ENCODE assay signal across 1 cellular context in the genomic region with DNA sequence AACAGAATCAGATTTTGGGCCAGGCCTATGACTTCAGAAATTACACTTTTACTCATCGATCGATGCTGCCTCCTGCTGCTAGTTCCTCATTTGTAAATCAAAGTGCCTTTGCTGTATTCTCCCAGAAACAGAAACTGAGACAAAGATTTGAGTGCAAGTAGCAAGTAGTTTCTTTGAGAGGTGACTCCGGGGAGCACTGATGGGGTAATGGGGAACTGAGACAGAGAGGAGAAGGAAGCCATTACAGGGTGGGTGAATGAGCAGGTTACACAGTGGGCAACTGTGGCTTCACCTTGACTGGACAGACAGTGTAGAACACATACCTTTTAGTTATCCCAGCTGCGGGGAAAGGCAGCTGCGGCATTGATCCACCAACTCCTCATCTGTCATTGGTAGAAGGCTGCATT.
TF ChIP-seq lines count a peak whose summit lies in the region.

No MANE protein-coding gene starts in this region.

TF ChIP-seq in GM23338, 12 proteins besides CTCF, POLR2A, EP300 and RAD21 (continued from another document):
- TF ChIP-seq, protein P1, sequence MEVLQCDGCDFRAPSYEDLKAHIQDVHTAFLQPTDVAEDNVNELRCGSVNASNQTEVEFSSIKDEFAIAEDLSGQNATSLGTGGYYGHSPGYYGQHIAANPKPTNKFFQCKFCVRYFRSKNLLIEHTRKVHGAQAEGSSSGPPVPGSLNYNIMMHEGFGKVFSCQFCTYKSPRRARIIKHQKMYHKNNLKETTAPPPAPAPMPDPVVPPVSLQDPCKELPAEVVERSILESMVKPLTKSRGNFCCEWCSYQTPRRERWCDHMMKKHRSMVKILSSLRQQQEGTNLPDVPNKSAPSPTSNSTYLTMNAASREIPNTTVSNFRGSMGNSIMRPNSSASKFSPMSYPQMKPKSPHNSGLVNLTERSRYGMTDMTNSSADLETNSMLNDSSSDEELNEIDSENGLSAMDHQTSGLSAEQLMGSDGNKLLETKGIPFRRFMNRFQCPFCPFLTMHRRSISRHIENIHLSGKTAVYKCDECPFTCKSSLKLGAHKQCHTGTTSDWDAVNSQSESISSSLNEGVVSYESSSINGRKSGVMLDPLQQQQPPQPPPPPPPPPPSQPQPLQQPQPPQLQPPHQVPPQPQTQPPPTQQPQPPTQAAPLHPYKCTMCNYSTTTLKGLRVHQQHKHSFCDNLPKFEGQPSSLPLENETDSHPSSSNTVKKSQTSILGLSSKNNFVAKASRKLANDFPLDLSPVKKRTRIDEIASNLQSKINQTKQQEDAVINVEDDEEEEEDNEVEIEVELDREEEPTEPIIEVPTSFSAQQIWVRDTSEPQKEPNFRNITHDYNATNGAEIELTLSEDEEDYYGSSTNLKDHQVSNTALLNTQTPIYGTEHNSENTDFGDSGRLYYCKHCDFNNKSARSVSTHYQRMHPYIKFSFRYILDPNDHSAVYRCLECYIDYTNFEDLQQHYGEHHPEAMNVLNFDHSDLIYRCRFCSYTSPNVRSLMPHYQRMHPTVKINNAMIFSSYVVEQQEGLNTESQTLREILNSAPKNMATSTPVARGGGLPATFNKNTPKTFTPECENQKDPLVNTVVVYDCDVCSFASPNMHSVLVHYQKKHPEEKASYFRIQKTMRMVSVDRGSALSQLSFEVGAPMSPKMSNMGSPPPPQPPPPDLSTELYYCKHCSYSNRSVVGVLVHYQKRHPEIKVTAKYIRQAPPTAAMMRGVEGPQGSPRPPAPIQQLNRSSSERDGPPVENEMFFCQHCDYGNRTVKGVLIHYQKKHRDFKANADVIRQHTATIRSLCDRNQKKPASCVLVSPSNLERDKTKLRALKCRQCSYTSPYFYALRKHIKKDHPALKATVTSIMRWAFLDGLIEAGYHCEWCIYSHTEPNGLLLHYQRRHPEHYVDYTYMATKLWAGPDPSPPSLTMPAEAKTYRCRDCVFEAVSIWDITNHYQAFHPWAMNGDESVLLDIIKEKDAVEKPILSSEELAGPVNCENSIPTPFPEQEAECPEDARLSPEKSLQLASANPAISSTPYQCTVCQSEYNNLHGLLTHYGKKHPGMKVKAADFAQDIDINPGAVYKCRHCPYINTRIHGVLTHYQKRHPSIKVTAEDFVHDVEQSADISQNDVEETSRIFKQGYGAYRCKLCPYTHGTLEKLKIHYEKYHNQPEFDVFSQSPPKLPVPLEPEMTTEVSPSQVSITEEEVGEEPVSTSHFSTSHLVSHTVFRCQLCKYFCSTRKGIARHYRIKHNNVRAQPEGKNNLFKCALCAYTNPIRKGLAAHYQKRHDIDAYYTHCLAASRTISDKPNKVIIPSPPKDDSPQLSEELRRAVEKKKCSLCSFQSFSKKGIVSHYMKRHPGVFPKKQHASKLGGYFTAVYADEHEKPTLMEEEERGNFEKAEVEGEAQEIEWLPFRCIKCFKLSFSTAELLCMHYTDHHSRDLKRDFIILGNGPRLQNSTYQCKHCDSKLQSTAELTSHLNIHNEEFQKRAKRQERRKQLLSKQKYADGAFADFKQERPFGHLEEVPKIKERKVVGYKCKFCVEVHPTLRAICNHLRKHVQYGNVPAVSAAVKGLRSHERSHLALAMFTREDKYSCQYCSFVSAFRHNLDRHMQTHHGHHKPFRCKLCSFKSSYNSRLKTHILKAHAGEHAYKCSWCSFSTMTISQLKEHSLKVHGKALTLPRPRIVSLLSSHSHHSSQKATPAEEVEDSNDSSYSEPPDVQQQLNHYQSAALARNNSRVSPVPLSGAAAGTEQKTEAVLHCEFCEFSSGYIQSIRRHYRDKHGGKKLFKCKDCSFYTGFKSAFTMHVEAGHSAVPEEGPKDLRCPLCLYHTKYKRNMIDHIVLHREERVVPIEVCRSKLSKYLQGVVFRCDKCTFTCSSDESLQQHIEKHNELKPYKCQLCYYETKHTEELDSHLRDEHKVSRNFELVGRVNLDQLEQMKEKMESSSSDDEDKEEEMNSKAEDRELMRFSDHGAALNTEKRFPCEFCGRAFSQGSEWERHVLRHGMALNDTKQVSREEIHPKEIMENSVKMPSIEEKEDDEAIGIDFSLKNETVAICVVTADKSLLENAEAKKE (CRISPR knock-in tag; IDR thresholded peaks at IDR 0.05): no peak
- TF ChIP-seq ZNF114 (CRISPR knock-in tag; IDR thresholded peaks at IDR 0.05) (no peak), CREB1 (CRISPR knock-in tag; IDR thresholded peaks at IDR 0.05; ENCODE audit: low read depth) (no peak), STAT1 (IDR thresholded peaks at IDR 0.05; ENCODE audit: unreplicated experiment) (no peak), EZH2phosphoT487 (IDR thresholded peaks at IDR 0.05; ENCODE audit: unreplicated experiment) (no peak)
- TF ChIP-seq, protein P2, sequence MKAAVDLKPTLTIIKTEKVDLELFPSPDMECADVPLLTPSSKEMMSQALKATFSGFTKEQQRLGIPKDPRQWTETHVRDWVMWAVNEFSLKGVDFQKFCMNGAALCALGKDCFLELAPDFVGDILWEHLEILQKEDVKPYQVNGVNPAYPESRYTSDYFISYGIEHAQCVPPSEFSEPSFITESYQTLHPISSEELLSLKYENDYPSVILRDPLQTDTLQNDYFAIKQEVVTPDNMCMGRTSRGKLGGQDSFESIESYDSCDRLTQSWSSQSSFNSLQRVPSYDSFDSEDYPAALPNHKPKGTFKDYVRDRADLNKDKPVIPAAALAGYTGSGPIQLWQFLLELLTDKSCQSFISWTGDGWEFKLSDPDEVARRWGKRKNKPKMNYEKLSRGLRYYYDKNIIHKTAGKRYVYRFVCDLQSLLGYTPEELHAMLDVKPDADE (IDR thresholded peaks at IDR 0.05): no peak
- TF ChIP-seq, protein P3, sequence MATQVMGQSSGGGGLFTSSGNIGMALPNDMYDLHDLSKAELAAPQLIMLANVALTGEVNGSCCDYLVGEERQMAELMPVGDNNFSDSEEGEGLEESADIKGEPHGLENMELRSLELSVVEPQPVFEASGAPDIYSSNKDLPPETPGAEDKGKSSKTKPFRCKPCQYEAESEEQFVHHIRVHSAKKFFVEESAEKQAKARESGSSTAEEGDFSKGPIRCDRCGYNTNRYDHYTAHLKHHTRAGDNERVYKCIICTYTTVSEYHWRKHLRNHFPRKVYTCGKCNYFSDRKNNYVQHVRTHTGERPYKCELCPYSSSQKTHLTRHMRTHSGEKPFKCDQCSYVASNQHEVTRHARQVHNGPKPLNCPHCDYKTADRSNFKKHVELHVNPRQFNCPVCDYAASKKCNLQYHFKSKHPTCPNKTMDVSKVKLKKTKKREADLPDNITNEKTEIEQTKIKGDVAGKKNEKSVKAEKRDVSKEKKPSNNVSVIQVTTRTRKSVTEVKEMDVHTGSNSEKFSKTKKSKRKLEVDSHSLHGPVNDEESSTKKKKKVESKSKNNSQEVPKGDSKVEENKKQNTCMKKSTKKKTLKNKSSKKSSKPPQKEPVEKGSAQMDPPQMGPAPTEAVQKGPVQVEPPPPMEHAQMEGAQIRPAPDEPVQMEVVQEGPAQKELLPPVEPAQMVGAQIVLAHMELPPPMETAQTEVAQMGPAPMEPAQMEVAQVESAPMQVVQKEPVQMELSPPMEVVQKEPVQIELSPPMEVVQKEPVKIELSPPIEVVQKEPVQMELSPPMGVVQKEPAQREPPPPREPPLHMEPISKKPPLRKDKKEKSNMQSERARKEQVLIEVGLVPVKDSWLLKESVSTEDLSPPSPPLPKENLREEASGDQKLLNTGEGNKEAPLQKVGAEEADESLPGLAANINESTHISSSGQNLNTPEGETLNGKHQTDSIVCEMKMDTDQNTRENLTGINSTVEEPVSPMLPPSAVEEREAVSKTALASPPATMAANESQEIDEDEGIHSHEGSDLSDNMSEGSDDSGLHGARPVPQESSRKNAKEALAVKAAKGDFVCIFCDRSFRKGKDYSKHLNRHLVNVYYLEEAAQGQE (IDR thresholded peaks at IDR 0.05; ENCODE audit: unreplicated experiment): no peak
